ENCODE assay signal across 18 cellular contexts in genomic region chr1:82721702-82722101, GRCh38.
"Had no signal": no experiment of that assay in that cellular context is flagged by ENCODE, and none has a peak within 500 bp of the region (broad histone marks: within the 10 kb centered on the region; RNA-seq: fewer than 3 reads in every experiment).

No MANE protein-coding gene starts in this region.

- H3K9me3 ChIP-seq: SK-N-SH had no signal

- H3K9me2 ChIP-seq: SK-N-SH had no signal

- DNase-seq: KBM-7, NCI-H1092 treated with DMSO at 0.1 percent for 48 hours, NCI-H1436, NCI-H187, NCI-H2029, NCI-H2081 treated with DMSO at 0.1 percent for 48 hours, NCI-H2171, NCI-H226, NCI-H446, NCI-H510A, NCI-H524 treated with DMSO at 0.1 percent for 48 hours, NCI-H69, NCI-H774, Right ventricle myocardium superior, RPMI8226, SIG-M5, SK-N-SH, T-helper 1 cell had no signal

- H3K9ac ChIP-seq: SK-N-SH had no signal

- H3K4me2 ChIP-seq: SK-N-SH had no signal
